In genomic region chr20:41406896-41407444, GRCh38 we compare ENCODE assay signal across 30 cellular contexts. TPM values are rescaled to one million over a fixed set of nuclear protein-coding genes. Genes with fewer than 3 reads are reported as not detected.
"Had no signal": no experiment of that assay in that cellular context is flagged by ENCODE, and none has a peak within 500 bp of the region (broad histone marks: within the 10 kb centered on the region; RNA-seq: fewer than 3 reads in every experiment).

No MANE protein-coding gene starts in this region.

- H3K27ac Mint-ChIP-seq: activated B cell treated with CpG ODN at 0.5 μM for 24 hours; activated CD8-positive, alpha-beta T cell treated with anti-CD3 and anti-CD28 coated beads for 36 hours; activated naive CD8-positive, alpha-beta T cell had no signal

- H3K27me3 Mint-ChIP-seq: activated B cell treated with CpG ODN at 0.5 μM for 24 hours; activated CD8-positive, alpha-beta T cell treated with anti-CD3 and anti-CD28 coated beads for 36 hours; activated naive CD8-positive, alpha-beta T cell; naive thymus-derived CD4-positive, alpha-beta T cell; T-cell had no signal

- DNase-seq: activated B cell treated with CpG ODN at 0.5 μM for 24 hours; activated CD4-positive, alpha-beta T cell treated with anti-CD3 and anti-CD28 coated beads, Interleukin-2, amount 50 U/mL, for 1 hour; activated naive CD4-positive, alpha-beta T cell; activated T-cell treated with anti-CD3 and anti-CD28 coated beads, Interleukin-2, amount 50 U/mL, for 4 hours; adrenal gland; aorta; body of pancreas; cerebellar nuclear complex; colonic mucosa; effector CD8-positive, alpha-beta T cell; gastrocnemius medialis; glutamatergic neuron; left colon; midbrain; pancreas; psoas muscle; stimulated activated CD4-positive, alpha-beta T cell treated with anti-CD3 and anti-CD28 coated beads, Interleukin-1b, Interleukin-23, amount 100 ng/mL, for 48 hours; stimulated activated CD4-positive, alpha-beta T cell treated with anti-CD3 and anti-CD28 coated beads, Interleukin-4, amount 100 ng/mL, for 4 hours; stimulated activated CD8-positive, alpha-beta memory T cell treated with anti-CD3 and anti-CD28 coated beads, Interleukin-4, amount 100 ng/mL, for 48 hours; stimulated activated naive CD4-positive, alpha-beta T cell treated with Interleukin-2 at 50 U/mL for 16 hours; testis had no signal

- H3K4me3 Mint-ChIP-seq: activated B cell treated with CpG ODN at 0.5 μM for 24 hours; activated CD8-positive, alpha-beta T cell treated with anti-CD3 and anti-CD28 coated beads for 36 hours; activated naive CD8-positive, alpha-beta T cell; activated T-cell treated with anti-CD3 and anti-CD28 coated beads, Interleukin-2, amount 50 U/mL, for 4 hours; T-cell; T-helper 2 cell treated with Interferon-gamma antibody and Interleukin-4, amounts not matched to agents 5 μg/mL and 100 μg/mL, for 36 hours had no signal

- H3K4me3 ChIP-seq: adrenal gland, body of pancreas, colonic mucosa, gastrocnemius medialis, hepatocyte, pancreas, psoas muscle, smooth muscle cell, testis, transverse colon had no signal

- H3K4me1 ChIP-seq: body of pancreas, colonic mucosa, pancreas had no signal

- H3K27me3 ChIP-seq: adrenal gland, body of pancreas, colonic mucosa, gastrocnemius medialis, hepatocyte, pancreas, testis, transverse colon had no signal

- H3K9me3 Mint-ChIP-seq: activated B cell treated with CpG ODN at 0.5 μM for 24 hours; activated CD8-positive, alpha-beta T cell treated with anti-CD3 and anti-CD28 coated beads for 36 hours; activated T-cell treated with anti-CD3 and anti-CD28 coated beads, Interleukin-2, amount 50 U/mL, for 4 hours; naive thymus-derived CD4-positive, alpha-beta T cell; T-cell; T-helper 2 cell treated with Interferon-gamma antibody and Interleukin-4, amounts not matched to agents 5 μg/mL and 100 μg/mL, for 36 hours had no signal

- H3K9me3 ChIP-seq: adrenal gland, body of pancreas, colonic mucosa, gastrocnemius medialis, pancreas, psoas muscle, testis, transverse colon had no signal

- H3K27ac ChIP-seq: body of pancreas, colonic mucosa, hepatocyte, pancreas, testis had no signal

- ATAC-seq: body of pancreas, gastrocnemius medialis, left colon, pancreas, psoas muscle had no signal

RNA-seq across cellular contexts. Expression of gene EMILIN3, which starts 40.4 kb away (rescaled TPM):
- total RNA-seq: activated B cell treated with CpG ODN at 0.5 μM for 24 hours; activated CD8-positive, alpha-beta T cell treated with anti-CD3 and anti-CD28 coated beads for 36 hours; activated T-cell treated with anti-CD3 and anti-CD28 coated beads, Interleukin-2, amount 50 U/mL, for 4 hours; T-cell had no signal
- polyA plus RNA-seq: keratinocyte; naive thymus-derived CD4-positive, alpha-beta T cell had no signal
